Comparison of ENCODE assay signal across 1 cellular context in genomic region chr22:39243443-39244072, GRCh38.
TF ChIP-seq lines count a peak whose summit lies in the region.

No MANE protein-coding gene starts in this region.

TF ChIP-seq in HepG2, 621 proteins besides CTCF, POLR2A, EP300 and RAD21 (continued from another document and continues in another):
- TF ChIP-seq ZXDC (CRISPR knock-in tag; IDR thresholded peaks at IDR 0.05) (0 out of 2 replicates have a peak, but pooled peaks have one; percentile 49), ZNF468 (CRISPR knock-in tag; IDR thresholded peaks at IDR 0.05) (no peak), ATF4 (CRISPR knock-in tag; IDR thresholded peaks at IDR 0.05) (0 out of 4 replicates have a peak, but pooled peaks of 1 of the 2 experiments have one; percentile 12), JUN (CRISPR knock-in tag; IDR thresholded peaks at IDR 0.05) (no peak), ZMYM3 (CRISPR knock-in tag; IDR thresholded peaks at IDR 0.05) (peak; percentile 23; the same call in 1 of the 2 replicates), PHF8 (CRISPR knock-in tag; IDR thresholded peaks at IDR 0.05) (peak; percentile 31; the same call in 1 of the 2 replicates), NR2F6 (IDR thresholded peaks at IDR 0.05) (peak; percentile 63), NR2F6 (CRISPR knock-in tag; IDR thresholded peaks at IDR 0.05) (peak; percentile 80), KDM3A (CRISPR knock-in tag; IDR thresholded peaks at IDR 0.05; ENCODE audit: low read depth) (peak; percentile 63; the same call in 1 of the 2 replicates), HNRNPL (IDR thresholded peaks at IDR 0.05; ENCODE audit: low read depth, low read length) (no peak), ZNF18 (CRISPR knock-in tag; IDR thresholded peaks at IDR 0.05; ENCODE audit: insufficient replicate concordance) (peak; percentile 11), ZNF788 (CRISPR knock-in tag; IDR thresholded peaks at IDR 0.05; ENCODE audit: borderline replicate concordance) (no peak), ARNT2 (CRISPR knock-in tag; IDR thresholded peaks at IDR 0.05; ENCODE audit: low read depth) (no peak), THAP7 (CRISPR knock-in tag; IDR thresholded peaks at IDR 0.05) (0 out of 2 replicates have a peak, but pooled peaks have one; percentile 51), HMGA1 (CRISPR knock-in tag; conservative IDR thresholded peaks at IDR 0.05) (no peak), PAX8 (CRISPR knock-in tag; IDR thresholded peaks at IDR 0.05; ENCODE audit: borderline replicate concordance) (no peak), ZNF556 (CRISPR knock-in tag; IDR thresholded peaks at IDR 0.05; ENCODE audit: borderline replicate concordance) (0 out of 2 replicates have a peak, but pooled peaks have one; percentile 27), ZBTB4 (CRISPR knock-in tag; IDR thresholded peaks at IDR 0.05; ENCODE audit: borderline replicate concordance) (0 out of 2 replicates have a peak, but pooled peaks have one; percentile 14), CEBPG (CRISPR knock-in tag; IDR thresholded peaks at IDR 0.05) (peak; percentile 35; the same call in 1 of the 2 replicates), MZF1 (CRISPR knock-in tag; IDR thresholded peaks at IDR 0.05; ENCODE audit: borderline replicate concordance) (no peak), MED8 (CRISPR knock-in tag; IDR thresholded peaks at IDR 0.05; ENCODE audit: insufficient replicate concordance) (peak; percentile 46), LCORL (IDR thresholded peaks at IDR 0.05) (no peak), LCORL (CRISPR knock-in tag; IDR thresholded peaks at IDR 0.05) (peak; percentile 47; the same call in 1 of the 2 replicates), SETDB1 (CRISPR knock-in tag; IDR thresholded peaks at IDR 0.05; ENCODE audit: borderline replicate concordance) (no peak), SRSF1 (optimal IDR thresholded peaks at IDR 0.05; ENCODE audit: low read depth, low read length) (peak; percentile 34), NFATC3 (CRISPR knock-in tag; IDR thresholded peaks at IDR 0.05) (no peak), MIER3 (CRISPR knock-in tag; IDR thresholded peaks at IDR 0.05; ENCODE audit: borderline replicate concordance) (no peak), TAF15 (IDR thresholded peaks at IDR 0.05; ENCODE audit: low read depth, low read length, poor library complexity, severe bottlenecking) (peak; percentile 67), ZNF160 (CRISPR knock-in tag; IDR thresholded peaks at IDR 0.05) (0 out of 2 replicates have a peak, but pooled peaks have one; percentile 56), SNAPC4 (CRISPR knock-in tag; IDR thresholded peaks at IDR 0.05) (no peak), ZFP91 (CRISPR knock-in tag; IDR thresholded peaks at IDR 0.05; ENCODE audit: borderline replicate concordance) (peak; percentile 25; the same call in 1 of the 2 replicates), ZMYM4 (CRISPR knock-in tag; IDR thresholded peaks at IDR 0.05) (no peak), ZNF264 (CRISPR knock-in tag; IDR thresholded peaks at IDR 0.05) (no peak), RFX1 (IDR thresholded peaks at IDR 0.05) (no peak), MYC (CRISPR knock-in tag; IDR thresholded peaks at IDR 0.05; ENCODE audit: borderline replicate concordance) (peak; percentile 20; the same call in 1 of the 2 replicates), HNF4A (CRISPR knock-in tag; IDR thresholded peaks at IDR 0.05) (peak; percentile 92), ZNF687 (CRISPR knock-in tag; IDR thresholded peaks at IDR 0.05) (peak; percentile 57), TRIM22 (IDR thresholded peaks at IDR 0.05) (no peak)
